ENCODE assay signal across 15 cellular contexts in genomic region chr10:124306922-124307371, GRCh38.
DNase-seq lines count a peak whose midpoint lies in the region; ATAC-seq and TF ChIP-seq lines count a peak whose summit lies in the region.
"Had no signal": no experiment of that assay in that cellular context is flagged by ENCODE, and none has a peak within 500 bp of the region (broad histone marks: within the 10 kb centered on the region; RNA-seq: fewer than 3 reads in every experiment).

No MANE protein-coding gene starts in this region.

- H4K8ac ChIP-seq in neuronal stem cell (ENCODE audit: low read depth, low read length): no peak overlapping the region

- H2BK120ac ChIP-seq in neuronal stem cell (ENCODE audit: low read depth, low read length): no peak overlapping the region

- no peaks in the 10 kb centered on the region for H3K27me3 ChIP-seq in neuronal stem cell (ENCODE audit: control insufficient read depth in 3 of 3, insufficient read depth in 3 of 3, low read depth in 1 of 3, low read length in 3 of 3)

- H3K4ac ChIP-seq in neuronal stem cell (ENCODE audit: low read length): no peak overlapping the region

- no peak overlapping the region for H3K18ac ChIP-seq in neuronal stem cell (ENCODE audit: low read length)

- H4K91ac ChIP-seq in neuronal stem cell (ENCODE audit: low read depth, low read length, poor library complexity): no peak overlapping the region

- peak overlapping the region; percentile 76 for H3K23ac ChIP-seq in neuronal stem cell (ENCODE audit: low read depth, low read length, poor library complexity)

- no peaks in the 10 kb centered on the region for H3K79me1 ChIP-seq in neuronal stem cell (ENCODE audit: low read depth, low read length)

- ATAC-seq in GM21360 (IDR thresholded peaks at IDR 0.05; ENCODE audit: unreplicated experiment): no peak

- H2AFZ ChIP-seq in neuronal stem cell (ENCODE audit: low read length): no peak overlapping the region

- H2AK5ac ChIP-seq in neuronal stem cell (ENCODE audit: low read depth, low read length): no peak overlapping the region

- TF ChIP-seq CTCF in foreskin fibroblast (IDR thresholded peaks at IDR 0.05; ENCODE audit: low read depth, low read length): no peak

- DNase-seq in EH (ENCODE audit: low read depth) (peak; percentile 41), NOMO-1 treated with DMSO at 0.1 percent for 48 hours (lab: John Stamatoyannopoulos, UW; ENCODE audit: unreplicated experiment) (peak; percentile 89), foreskin fibroblast (peak; percentile 52 to 70), neuronal stem cell (ENCODE audit: low spot score) (no peak), dermis blood vessel endothelial cell (no peak), dedifferentiated amniotic fluid mesenchymal stem cell (ENCODE audit: extremely low spot score) (no peak)
- DNase-seq in central memory CD4-positive, alpha-beta T cell: no peak
- DNase-seq: CD4-positive, CD25-positive, alpha-beta regulatory T cell; effector CD4-positive, alpha-beta T cell; GOT3; NCI-H2029; OCI-M1; T-helper 9 cell had no signal

- H3K36me3 ChIP-seq in neuronal stem cell (replicated peaks in 1 of 2; ENCODE audit: control insufficient read depth in 2 of 2, insufficient read depth in 2 of 2, low read length in 2 of 2): no peaks in the 10 kb centered on the region

- no peak overlapping the region for H3K9ac ChIP-seq in neuronal stem cell (ENCODE audit: low read depth, low read length, poor library complexity)

- no peak overlapping the region for H2BK15ac ChIP-seq in neuronal stem cell (ENCODE audit: low read length)

- H2BK12ac ChIP-seq in neuronal stem cell (ENCODE audit: low read length): peak overlapping the region; percentile 66

- H3K4me3 ChIP-seq in foreskin fibroblast (ENCODE audit: low read depth in 1 of 2, low read length in 2 of 2): no peak overlapping the region
- H3K4me3 ChIP-seq in neuronal stem cell (ENCODE audit: low read length in 2 of 2): no peak overlapping the region
- H3K4me3 ChIP-seq: skin epidermis had no signal

- H3K4me1 ChIP-seq in neuronal stem cell (ENCODE audit: control insufficient read depth in 2 of 2, insufficient read depth in 1 of 2, low read depth in 1 of 2, low read length in 2 of 2): no peaks in the 10 kb centered on the region

- H3K27ac ChIP-seq in neuronal stem cell (replicated peaks; ENCODE audit: low read length): no peak overlapping the region

- no peak overlapping the region for H3K14ac ChIP-seq in neuronal stem cell (ENCODE audit: low read length)

- no CpG with 5 or more reads among the region's 4 CpGs for WGBS in neuronal stem cell (ENCODE audit: extremely low coverage in 2 of 2, insufficient read length in 2 of 2, insufficient replicate concordance in 1 of 2), 2 donors

- H3K9me3 ChIP-seq in neuronal stem cell (replicated peaks in 1 of 2; ENCODE audit: control insufficient read depth in 2 of 2, insufficient read depth in 1 of 2, low read depth in 1 of 2, low read length in 2 of 2): no peaks in the 10 kb centered on the region

- H3K4me2 ChIP-seq in neuronal stem cell (ENCODE audit: insufficient read depth, low read length, poor library complexity, severe bottlenecking): no peak overlapping the region

- H2BK5ac ChIP-seq in neuronal stem cell (ENCODE audit: low read length): no peak overlapping the region

Comparison
In these comparisons a context has a peak if more than half of its experiments do, and no peak if none do; other contexts are left out.
1. DNase-seq: peak in EH (single experiment), NOMO-1 treated with DMSO at 0.1 percent for 48 hours (single experiment) and foreskin fibroblast (2 of 2); none in neuronal stem cell (single experiment), central memory CD4-positive, alpha-beta T cell (single experiment), dermis blood vessel endothelial cell (single experiment) and dedifferentiated amniotic fluid mesenchymal stem cell (single experiment).